8 cellular contexts compared by ENCODE assay signal in genomic region chr17:76501018-76501826, GRCh38. TPM values are rescaled to one million over a fixed set of nuclear protein-coding genes. Genes with fewer than 3 reads are reported as not detected.
A peak's percentile ranks its signal among the peaks of the same experiment; 100 is the strongest.
DNase-seq lines count a peak whose midpoint lies in the region; ATAC-seq, FAIRE-seq and TF ChIP-seq lines count a peak whose summit lies in the region.

TSS of gene RHBDF2 (minus strand) at chr17:76501423. CDS start at chr17:76481524, 19,899 bp downstream.

- FAIRE-seq in A549 (lab: Jason Lieb, UNC) = no peak

- CTCF ChIA-PET in A549 (lab: Yijun Ruan, JAX) = interaction anchor here (1.0 to 64.5 kb wide), 17 partner anchors 7 to 131 kb away, joined by 3 to 1994 read pairs (median 5); partner anchors contain the start of genes AANAT and UBE2O

- H3K9me3 Mint-ChIP-seq in central memory CD8-positive, alpha-beta T cell = no peaks in the 10 kb centered on the region

- ATAC-seq in A549 (peak; percentile 73 to 81), GM18861 (IDR thresholded peaks at IDR 0.05; ENCODE audit: unreplicated experiment) (peak; percentile 37), HG03103 (IDR thresholded peaks at IDR 0.05; ENCODE audit: low read depth, unreplicated experiment) (peak; percentile 55)
- ATAC-seq in central memory CD8-positive, alpha-beta T cell (replicated peaks; ENCODE audit: extremely low read depth, poor library complexity, severe bottlenecking) = peak; percentile 78

- no peaks in the 10 kb centered on the region for H3K9me3 ChIP-seq in A549

- 3% methylated on average over 60 of the region's 72 CpGs for WGBS in A549 (ENCODE audit: missing lambda C conversion rate)

- H3K4me3 ChIP-seq in A549 (peak within 1 kb of the TSS; percentile 81), kidney epithelial cell (ENCODE audit: low read depth, low read length) (peak within 1 kb of the TSS; percentile 86)

- TF ChIP-seq RAD21 in A549 (conservative IDR thresholded peaks at IDR 0.05 in 1 of 2, IDR thresholded peaks at IDR 0.05 in 1 of 2) = no peak

- no peaks in the 10 kb centered on the region for H3K36me3 ChIP-seq in kidney epithelial cell (ENCODE audit: control insufficient read depth, insufficient read depth, low read length)

- peaks cover 14% of the 10 kb centered on the region for H3K36me3 Mint-ChIP-seq in central memory CD8-positive, alpha-beta T cell (ENCODE audit: insufficient read depth)

- peak within 1 kb of the TSS; percentile 95 for H3K27ac Mint-ChIP-seq in central memory CD8-positive, alpha-beta T cell (ENCODE audit: low read depth)

- H3K27me3 Mint-ChIP-seq in central memory CD8-positive, alpha-beta T cell = no peaks in the 10 kb centered on the region

- TF ChIP-seq CTCF in A549 (IDR thresholded peaks at IDR 0.05) (no peak), kidney epithelial cell (IDR thresholded peaks at IDR 0.05; ENCODE audit: insufficient read depth, low read length, poor library complexity, severe bottlenecking) (no peak)

- POLR2A ChIA-PET in A549 (lab: Yijun Ruan, JAX) = interaction anchor here (0.6 kb wide), 1 partner anchor 128 kb away, joined by 3 read pairs; no protein-coding TSS in a partner anchor

- DNase-seq in A549 (ENCODE audit: low read depth in 1 of 2, low spot score in 1 of 2) = peak; percentile 87 to 97
- DNase-seq in NCI-H345 (lab: John Stamatoyannopoulos, UW) = peak; percentile 89
- DNase-seq in activated CD4-positive, alpha-beta T cell treated with anti-CD3 and anti-CD28 coated beads for 1 hour = peak; percentile 94
- peak; percentile 96 to 98 for DNase-seq in central memory CD8-positive, alpha-beta T cell (ENCODE audit: low spot score in 2 of 2)
- no peak for DNase-seq in kidney epithelial cell (ENCODE audit: low read depth)
- peak; percentile 86 to 95 for DNase-seq in stimulated activated CD4-positive, alpha-beta T cell treated with anti-CD3 and anti-CD28 coated beads, Interleukin-15, amount 100 ng/mL, for 48 hours (ENCODE audit: low read depth in 2 of 2)

- TF ChIP-seq EP300 in A549 (IDR thresholded peaks at IDR 0.05) = no peak

- peak; percentile 82 for TF ChIP-seq POLR2A in A549 (IDR thresholded peaks at IDR 0.05; ENCODE audit: low read length)

- peak within 1 kb of the TSS; percentile 87 for H3K4me3 Mint-ChIP-seq in central memory CD8-positive, alpha-beta T cell

- H3K4me1 ChIP-seq in A549 = peaks cover 41% of the 10 kb centered on the region

- H3K4me2 ChIP-seq in A549 = peak within 1 kb of the TSS; percentile 91

- no peaks in the 10 kb centered on the region for H3K27me3 ChIP-seq in kidney epithelial cell (ENCODE audit: control insufficient read depth, insufficient read depth, low read length)

- peak within 1 kb of the TSS; percentile 83 to 96 for H3K27ac ChIP-seq in A549

- H3K4me1 Mint-ChIP-seq in central memory CD8-positive, alpha-beta T cell = peaks cover 52% of the 10 kb centered on the region

TF ChIP-seq in A549, 52 proteins besides CTCF, POLR2A, EP300 and RAD21:
- TF ChIP-seq JUN (IDR thresholded peaks at IDR 0.05) (peak; percentile 38 to 91; a peak in 3 of 5 replicates), MAX (IDR thresholded peaks at IDR 0.05) (peak; percentile 89), BCL3 (IDR thresholded peaks at IDR 0.05) (peak; percentile 91), USF2 (IDR thresholded peaks at IDR 0.05) (no peak), CHD2 (IDR thresholded peaks at IDR 0.05; ENCODE audit: low read length, partially characterized antibody) (no peak), ZSCAN20 (CRISPR knock-in tag; IDR thresholded peaks at IDR 0.05) (no peak), MAZ (IDR thresholded peaks at IDR 0.05; ENCODE audit: borderline replicate concordance, low read depth, low read length) (0 out of 2 replicates have a peak, but pooled peaks have one; percentile 18), MYC (IDR thresholded peaks at IDR 0.05; ENCODE audit: borderline replicate concordance, low read length) (peak; percentile 22; the same call in 1 of the 2 replicates), TP53 (CRISPR knock-in tag; IDR thresholded peaks at IDR 0.05) (0 out of 2 replicates have a peak, but pooled peaks have one; percentile 45), PHF8 (IDR thresholded peaks at IDR 0.05; ENCODE audit: borderline replicate concordance, low read depth) (peak; percentile 60; the same call in 1 of the 2 replicates)

RNA-seq across cellular contexts. Expression of gene RHBDF2, which starts in this region (rescaled TPM):
- polyA plus RNA-seq in A549 (2011; rRNA removed) (14.0 and 19.9 TPM in 2 replicates), A549 (2017; fragmentation: RNase III; extraction: RNeasy Plus Mini Kit Qiagen cat#74134 plus additional on column Dnase treatment) (42.9 to 50.2 TPM (median 46.0 TPM) in 3 replicates)
- 37.0 and 54.6 TPM in 2 replicates for polyA plus RNA-seq in A549 (2012; cell fraction: cytosol; rRNA removed)
- 149 and 184 TPM in 2 replicates for polyA plus RNA-seq in A549 (2012; cell fraction: nucleus; rRNA removed)
- 17.4 and 22.8 TPM in 2 replicates for polyA minus RNA-seq in A549 (2011; rRNA and poly(A)+ RNA removed)
- total RNA-seq in kidney epithelial cell = 101 and 111 TPM in 2 replicates
